Comparison of ENCODE assay signal across 8 cellular contexts in genomic region chr19:34962281-34962944, GRCh38. TPM values are rescaled to one million over a fixed set of nuclear protein-coding genes. Genes with fewer than 3 reads are reported as not detected.
A peak's percentile ranks its signal among the peaks of the same experiment; 100 is the strongest.
DNase-seq lines count a peak whose midpoint lies in the region; TF ChIP-seq lines count a peak whose summit lies in the region.

No MANE protein-coding gene starts in this region.

- H3K4me1 ChIP-seq in HEK293 (ENCODE audit: control insufficient read depth, insufficient read depth, low read length): peaks cover 16% of the 10 kb centered on the region
- H3K4me1 ChIP-seq in smooth muscle cell (ENCODE audit: low read depth): peaks cover 4% of the 10 kb centered on the region

- no peak overlapping the region for H3K9ac ChIP-seq in smooth muscle cell (ENCODE audit: low read depth)

- 0 out of 2 replicates have a peak, but pooled peaks cover 2% of the 10 kb centered on the region for H3K9me3 ChIP-seq in HEK293 (ENCODE audit: control insufficient read depth, insufficient read depth, low read depth, low read length)
- peaks cover 21% of the 10 kb centered on the region for H3K9me3 ChIP-seq in smooth muscle cell (replicated peaks; ENCODE audit: low read depth)

- peaks cover 9 to 46% of the 10 kb centered on the region in 2 experiments for H3K36me3 ChIP-seq in HEK293 (ENCODE audit: control insufficient read depth in 2 of 2, insufficient read depth in 1 of 2, low read length in 2 of 2)
- H3K36me3 ChIP-seq in smooth muscle cell (ENCODE audit: low read depth): peaks cover 21% of the 10 kb centered on the region

- peak overlapping the region; percentile 99 for H3K4me2 ChIP-seq in smooth muscle cell

- peaks cover 4% of the 10 kb centered on the region for H4K20me1 ChIP-seq in smooth muscle cell (ENCODE audit: low read depth)

- no peaks in the 10 kb centered on the region for H3K27me3 ChIP-seq in smooth muscle cell (ENCODE audit: low read depth)

- CTCF ChIA-PET in HEK293 (lab: Yijun Ruan, JAX) (interaction anchor here (0.7 to 6.3 kb wide), 10 partner anchors 11 to 1838 kb away, joined by 3 to 52 read pairs (median 4); partner anchors contain the start of gene ZNF30), RWPE1 (lab: Yijun Ruan, JAX) (interaction anchor here (1.9 kb wide), 1 partner anchor 10 kb away, joined by 6 read pairs; no protein-coding TSS in a partner anchor)

- no peak for TF ChIP-seq CTCF in HEK293 (tag by site-specific recombination; IDR thresholded peaks at IDR 0.05)
- no peak for TF ChIP-seq CTCF in smooth muscle cell (IDR thresholded peaks at IDR 0.05; ENCODE audit: borderline replicate concordance, insufficient read depth, poor library complexity, severe bottlenecking)
- TF ChIP-seq CTCF in RWPE1 (conservative IDR thresholded peaks at IDR 0.05; ENCODE audit: low read depth): no peak

- no peaks in the 10 kb centered on the region for H3F3A ChIP-seq in smooth muscle cell (ENCODE audit: low read depth)

- WGBS in smooth muscle cell (ENCODE audit: low lambda C conversion rate): 86% methylated on average over 7 of the region's 7 CpGs

- H3K79me2 ChIP-seq in smooth muscle cell (ENCODE audit: low read depth): peaks cover 16% of the 10 kb centered on the region

- POLR2A ChIA-PET in HEK293 (lab: Yijun Ruan, JAX): no interaction called here
- POLR2A ChIA-PET in RWPE1 (lab: Yijun Ruan, JAX; ENCODE audit: low non-redundant PET): no interaction called here

- H3K4me3 ChIP-seq in HEK293 (ENCODE audit: low read depth, low read length): no peak overlapping the region
- peak overlapping the region; percentile 96 for H3K4me3 ChIP-seq in smooth muscle cell

- H3K27ac ChIP-seq in HEK293 (ENCODE audit: extremely low read depth, low read depth, low read length) (0 out of 2 replicates have a peak overlapping the region, but pooled peaks have one; percentile 84), smooth muscle cell (ENCODE audit: low read depth) (no peak overlapping the region), RWPE1 (no peak overlapping the region)

- DNase-seq in T-helper 22 cell (ENCODE audit: low read depth) (peak; percentile 20), glomerular endothelial cell (ENCODE audit: extremely low read depth, low read depth, low spot score) (peak; percentile 94), smooth muscle cell (lab: John Stamatoyannopoulos, UW; ENCODE audit: unreplicated experiment) (no peak), RWPE1 (ENCODE audit: low spot score) (no peak), HPDE6-E6E7 (ENCODE audit: extremely low spot score) (no peak), putamen (ENCODE audit: low spot score) (no peak), anterior cingulate cortex (lab: John Stamatoyannopoulos, UW) (no peak)

- H2AFZ ChIP-seq in smooth muscle cell (ENCODE audit: low read depth): no peak overlapping the region

TF ChIP-seq in HEK293, 187 proteins besides CTCF, POLR2A, EP300 and RAD21 (continues in another document):
- peak; percentile 91 for TF ChIP-seq ZIC2 (tag by site-specific recombination; IDR thresholded peaks at IDR 0.05)
- TF ChIP-seq TRIM28 (IDR thresholded peaks at IDR 0.05; ENCODE audit: borderline replicate concordance, low read length): peak; percentile 78; the same call in 1 of the 2 replicates
- peak; percentile 63 for TF ChIP-seq FEZF1 (tag by site-specific recombination; IDR thresholded peaks at IDR 0.05)
- TF ChIP-seq ZXDB (tag by site-specific recombination; IDR thresholded peaks at IDR 0.05): 0 out of 2 replicates have a peak, but pooled peaks have one; percentile 34
- TF ChIP-seq MEIS1 (CRISPR knock-in tag; IDR thresholded peaks at IDR 0.05; ENCODE audit: borderline replicate concordance): no peak
- 0 out of 2 replicates have a peak, but pooled peaks have one; percentile 36 for TF ChIP-seq ZNF518A (tag by site-specific recombination; conservative IDR thresholded peaks at IDR 0.05; ENCODE audit: low read depth)
- TF ChIP-seq, protein P1, sequence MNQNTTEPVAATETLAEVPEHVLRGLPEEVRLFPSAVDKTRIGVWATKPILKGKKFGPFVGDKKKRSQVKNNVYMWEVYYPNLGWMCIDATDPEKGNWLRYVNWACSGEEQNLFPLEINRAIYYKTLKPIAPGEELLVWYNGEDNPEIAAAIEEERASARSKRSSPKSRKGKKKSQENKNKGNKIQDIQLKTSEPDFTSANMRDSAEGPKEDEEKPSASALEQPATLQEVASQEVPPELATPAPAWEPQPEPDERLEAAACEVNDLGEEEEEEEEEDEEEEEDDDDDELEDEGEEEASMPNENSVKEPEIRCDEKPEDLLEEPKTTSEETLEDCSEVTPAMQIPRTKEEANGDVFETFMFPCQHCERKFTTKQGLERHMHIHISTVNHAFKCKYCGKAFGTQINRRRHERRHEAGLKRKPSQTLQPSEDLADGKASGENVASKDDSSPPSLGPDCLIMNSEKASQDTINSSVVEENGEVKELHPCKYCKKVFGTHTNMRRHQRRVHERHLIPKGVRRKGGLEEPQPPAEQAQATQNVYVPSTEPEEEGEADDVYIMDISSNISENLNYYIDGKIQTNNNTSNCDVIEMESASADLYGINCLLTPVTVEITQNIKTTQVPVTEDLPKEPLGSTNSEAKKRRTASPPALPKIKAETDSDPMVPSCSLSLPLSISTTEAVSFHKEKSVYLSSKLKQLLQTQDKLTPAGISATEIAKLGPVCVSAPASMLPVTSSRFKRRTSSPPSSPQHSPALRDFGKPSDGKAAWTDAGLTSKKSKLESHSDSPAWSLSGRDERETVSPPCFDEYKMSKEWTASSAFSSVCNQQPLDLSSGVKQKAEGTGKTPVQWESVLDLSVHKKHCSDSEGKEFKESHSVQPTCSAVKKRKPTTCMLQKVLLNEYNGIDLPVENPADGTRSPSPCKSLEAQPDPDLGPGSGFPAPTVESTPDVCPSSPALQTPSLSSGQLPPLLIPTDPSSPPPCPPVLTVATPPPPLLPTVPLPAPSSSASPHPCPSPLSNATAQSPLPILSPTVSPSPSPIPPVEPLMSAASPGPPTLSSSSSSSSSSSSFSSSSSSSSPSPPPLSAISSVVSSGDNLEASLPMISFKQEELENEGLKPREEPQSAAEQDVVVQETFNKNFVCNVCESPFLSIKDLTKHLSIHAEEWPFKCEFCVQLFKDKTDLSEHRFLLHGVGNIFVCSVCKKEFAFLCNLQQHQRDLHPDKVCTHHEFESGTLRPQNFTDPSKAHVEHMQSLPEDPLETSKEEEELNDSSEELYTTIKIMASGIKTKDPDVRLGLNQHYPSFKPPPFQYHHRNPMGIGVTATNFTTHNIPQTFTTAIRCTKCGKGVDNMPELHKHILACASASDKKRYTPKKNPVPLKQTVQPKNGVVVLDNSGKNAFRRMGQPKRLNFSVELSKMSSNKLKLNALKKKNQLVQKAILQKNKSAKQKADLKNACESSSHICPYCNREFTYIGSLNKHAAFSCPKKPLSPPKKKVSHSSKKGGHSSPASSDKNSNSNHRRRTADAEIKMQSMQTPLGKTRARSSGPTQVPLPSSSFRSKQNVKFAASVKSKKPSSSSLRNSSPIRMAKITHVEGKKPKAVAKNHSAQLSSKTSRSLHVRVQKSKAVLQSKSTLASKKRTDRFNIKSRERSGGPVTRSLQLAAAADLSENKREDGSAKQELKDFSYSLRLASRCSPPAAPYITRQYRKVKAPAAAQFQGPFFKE (tag by site-specific recombination; IDR thresholded peaks at IDR 0.05; ENCODE audit: borderline replicate concordance): no peak
- TF ChIP-seq IKZF3 (tag by site-specific recombination; IDR thresholded peaks at IDR 0.05): 0 out of 2 replicates have a peak, but pooled peaks have one; percentile 8
- TF ChIP-seq SETDB1 (IDR thresholded peaks at IDR 0.05; ENCODE audit: insufficient read length, low read length): peak; percentile 80
- peak; percentile 65 for TF ChIP-seq GLIS1 (tag by site-specific recombination; IDR thresholded peaks at IDR 0.05)
- no peak for TF ChIP-seq ZNF777 (tag by site-specific recombination; IDR thresholded peaks at IDR 0.05; ENCODE audit: borderline replicate concordance)
- peak; percentile 54 for TF ChIP-seq SP2 (tag by site-specific recombination; IDR thresholded peaks at IDR 0.05)

RNA-seq across cellular contexts. Expression of gene ZNF792, which starts 1.6 kb away (rescaled TPM):
- total RNA-seq in glomerular endothelial cell: 20.7 and 30.8 TPM in 2 replicates
- 7.1 and 8.8 TPM in 2 replicates for total RNA-seq in smooth muscle cell
- 2.8 TPM in 2 replicates for polyA plus RNA-seq in smooth muscle cell

RNA-seq across cellular contexts. Expression of gene ZNF30, which starts 35.7 kb away (rescaled TPM):
- 2.2 and 3.8 TPM in 2 replicates for total RNA-seq in glomerular endothelial cell
- total RNA-seq in smooth muscle cell: 1.2 and 3.0 TPM in 2 replicates
- polyA plus RNA-seq in smooth muscle cell: 2.3 and 3.1 TPM in 2 replicates

RNA-seq across cellular contexts. Expression of gene GRAMD1A, which starts 37.7 kb away (rescaled TPM):
- 61.2 and 127 TPM in 2 replicates for total RNA-seq in glomerular endothelial cell
- total RNA-seq in smooth muscle cell: 19.4 and 27.6 TPM in 2 replicates
- polyA plus RNA-seq in smooth muscle cell: 59.6 and 74.1 TPM in 2 replicates

Comparison
In these comparisons a context has a peak if more than half of its experiments do, and no peak if none do; other contexts are left out.
1. DNase-seq: peak in T-helper 22 cell (single experiment) and glomerular endothelial cell (single experiment); none in smooth muscle cell (single experiment), RWPE1 (single experiment), HPDE6-E6E7 (single experiment), putamen (single experiment) and anterior cingulate cortex (0 of 58).